17 cellular contexts compared by ENCODE assay signal in genomic region chr3:12316721-12317351, GRCh38. TPM values are rescaled to one million over a fixed set of nuclear protein-coding genes. Genes with fewer than 3 reads are reported as not detected.
DNase-seq lines count a peak whose midpoint lies in the region; ATAC-seq and TF ChIP-seq lines count a peak whose summit lies in the region.
"Had no signal": no experiment of that assay in that cellular context is flagged by ENCODE, and none has a peak within 500 bp of the region (broad histone marks: within the 10 kb centered on the region; RNA-seq: fewer than 3 reads in every experiment).

No MANE protein-coding gene starts in this region.

- peak; percentile 63 for DNase-seq in ACHN
- DNase-seq in epithelial cell of proximal tubule (ENCODE audit: low read depth): no peak
- DNase-seq in foreskin keratinocyte: no peak
- DNase-seq in NCI-H774 (lab: John Stamatoyannopoulos, UW): no peak
- no peak for DNase-seq in activated CD4-positive, alpha-beta T cell treated with anti-CD3 and anti-CD28 coated beads, Interleukin-2, amount 50 U/mL, for 4 hours
- DNase-seq in activated naive CD4-positive, alpha-beta T cell treated with anti-CD3 and anti-CD28 coated beads, Interleukin-2, amount 50 U/mL, for 72 hours (ENCODE audit: low spot score in 2 of 2): no peak
- DNase-seq: activated CD8-positive, alpha-beta memory T cell treated with anti-CD3 and anti-CD28 coated beads, Interleukin-2, amount 10 ng/mL, durations not matched to agents 7 days and 5 days; cerebellar nuclear complex; erythroblast; hippocampal formation; lower lobe of right lung; NCI-H748 treated with DMSO at 0.1 percent for 48 hours; Right ventricle myocardium superior; upper lobe of left lung had no signal

- in situ Hi-C loops in ACHN (cut with HindIII; ENCODE audit: low pct_ligation_motif_present, low pct_unique_long_range_greater_than_20kb, low sequenced_read_pairs): no loop called here

- peak; percentile 85 for ATAC-seq in GM19463 (IDR thresholded peaks at IDR 0.05; ENCODE audit: unreplicated experiment)
- ATAC-seq in HG03342 (IDR thresholded peaks at IDR 0.05; ENCODE audit: unreplicated experiment): peak; percentile 71
- ATAC-seq in foreskin keratinocyte: no peak
- ATAC-seq in activated naive CD4-positive, alpha-beta T cell treated with anti-CD3 and anti-CD28 coated beads, Interleukin-2, amount 50 U/mL, for 72 hours: no peak
- ATAC-seq: activated CD8-positive, alpha-beta memory T cell treated with anti-CD3 and anti-CD28 coated beads, Interleukin-2, amount 10 ng/mL, durations not matched to agents 7 days and 5 days had no signal

- H3K4me1 ChIP-seq in foreskin keratinocyte: peaks cover 6% of the 10 kb centered on the region
- H3K4me1 ChIP-seq: upper lobe of left lung had no signal

- H3K4me3 ChIP-seq in epithelial cell of proximal tubule (ENCODE audit: low read depth, low read length): peak overlapping the region; percentile 23
- H3K4me3 ChIP-seq: lower lobe of right lung, upper lobe of left lung had no signal

- TF ChIP-seq CTCF in epithelial cell of proximal tubule (conservative IDR thresholded peaks at IDR 0.05; ENCODE audit: low read depth, low read length) (no peak), foreskin keratinocyte (conservative IDR thresholded peaks at IDR 0.05) (no peak)

- H3K27me3 ChIP-seq in foreskin keratinocyte: peaks cover 60% of the 10 kb centered on the region
- H3K27me3 ChIP-seq: upper lobe of left lung had no signal

- H3K27ac ChIP-seq in foreskin keratinocyte: no peak overlapping the region
- H3K27ac ChIP-seq: lower lobe of right lung, upper lobe of left lung had no signal

- no peaks in the 10 kb centered on the region for H3K36me3 Mint-ChIP-seq in activated naive CD4-positive, alpha-beta T cell treated with anti-CD3 and anti-CD28 coated beads, Interleukin-2, amount 50 U/mL, for 72 hours
- H3K36me3 Mint-ChIP-seq: activated CD8-positive, alpha-beta memory T cell treated with anti-CD3 and anti-CD28 coated beads, Interleukin-2, amount 10 ng/mL, durations not matched to agents 7 days and 5 days; activated naive CD8-positive, alpha-beta T cell had no signal

- H3K27ac Mint-ChIP-seq in activated naive CD4-positive, alpha-beta T cell treated with anti-CD3 and anti-CD28 coated beads, Interleukin-2, amount 50 U/mL, for 72 hours: no peak overlapping the region
- H3K27ac Mint-ChIP-seq: activated CD8-positive, alpha-beta memory T cell treated with anti-CD3 and anti-CD28 coated beads, Interleukin-2, amount 10 ng/mL, durations not matched to agents 7 days and 5 days; activated naive CD8-positive, alpha-beta T cell had no signal

- H3K9me3 Mint-ChIP-seq in activated naive CD4-positive, alpha-beta T cell treated with anti-CD3 and anti-CD28 coated beads, Interleukin-2, amount 50 U/mL, for 72 hours: no peaks in the 10 kb centered on the region

RNA-seq across cellular contexts. Expression of gene PPARG, which starts 28.0 kb away (rescaled TPM):
- total RNA-seq in epithelial cell of proximal tubule: 14.7 and 31.4 TPM in 2 replicates
- total RNA-seq in foreskin keratinocyte: 0.63 and 0.71 TPM in 2 replicates
- polyA plus RNA-seq in foreskin keratinocyte: 0.31 and 0.49 TPM in 2 replicates
- total RNA-seq in activated naive CD4-positive, alpha-beta T cell treated with anti-CD3 and anti-CD28 coated beads, Interleukin-2, amount 50 U/mL, for 72 hours: under 1 TPM in 1 of 2 donors, not detected in 1; 0.14 TPM

Comparison
In these comparisons a context has a peak if more than half of its experiments do, and no peak if none do; other contexts are left out.
1. ATAC-seq: peak in GM19463 (single experiment) and HG03342 (single experiment); none in foreskin keratinocyte (single experiment) and activated naive CD4-positive, alpha-beta T cell treated with anti-CD3 and anti-CD28 coated beads, Interleukin-2, amount 50 U/mL, for 72 hours (0 of 2).